In genomic region chr10:80760914-80761371, GRCh38 we compare ENCODE assay signal across 21 cellular contexts.
DNase-seq lines count a peak whose midpoint lies in the region; ATAC-seq and TF ChIP-seq lines count a peak whose summit lies in the region.
"Had no signal": no experiment of that assay in that cellular context is flagged by ENCODE, and none has a peak within 500 bp of the region (broad histone marks: within the 10 kb centered on the region; RNA-seq: fewer than 3 reads in every experiment).

No MANE protein-coding gene starts in this region.

- H3K27ac ChIP-seq in OCI-LY3 (ENCODE audit: low read length) = peak overlapping the region; percentile 58
- no peak overlapping the region for H3K27ac ChIP-seq in RWPE1
- no peak overlapping the region for H3K27ac ChIP-seq in mesenchymal stem cell (ENCODE audit: low read length, poor library complexity, severe bottlenecking)
- H3K27ac ChIP-seq: neutrophil, suprapubic skin, vagina had no signal

- H3K79me2 ChIP-seq in OCI-LY3 (ENCODE audit: low read length) = no peaks in the 10 kb centered on the region

- no peak overlapping the region for H2AK5ac ChIP-seq in mesenchymal stem cell (ENCODE audit: low read length, severe bottlenecking)

- H3K4me1 ChIP-seq in OCI-LY3 (ENCODE audit: low read length) (peaks cover 19% of the 10 kb centered on the region), mesenchymal stem cell (ENCODE audit: control insufficient read depth, insufficient read depth, low read depth, low read length) (no peaks in the 10 kb centered on the region)
- H3K4me1 ChIP-seq: suprapubic skin, vagina had no signal

- in situ Hi-C loops in GM13977 (cut with MboI; ENCODE audit: low pct_unique_long_range_greater_than_20kb, low sequenced_read_pairs, unreplicated experiment) = no loop called here

- peak; percentile 7 for DNase-seq in GM13977 (ENCODE audit: low spot score)
- no peak for DNase-seq in HuH-7 (ENCODE audit: low spot score)
- no peak for DNase-seq in RWPE1 (ENCODE audit: low spot score)
- DNase-seq in mesenchymal stem cell = no peak
- DNase-seq: activated CD4-positive, alpha-beta T cell treated with anti-CD3 and anti-CD28 coated beads for 48 hours; activated CD8-positive, alpha-beta memory T cell treated with anti-CD3 and anti-CD28 coated beads, Interleukin-2, amount 50 U/mL, for 4 hours; activated gamma-delta T cell treated with Interleukin-2 at 50 U/mL for 16 hours; CD4-positive, alpha-beta memory T cell; DMS79; foreskin fibroblast; H7; NCI-H1105 treated with DMSO at 0.1 percent for 48 hours; NCI-H524 treated with DMSO at 0.1 percent for 48 hours; stimulated activated CD4-positive, alpha-beta T cell treated with anti-CD3 and anti-CD28 coated beads, Interleukin-12 subunit alpha, Interleukin-12 subunit beta, amount 100 ng/mL, for 4 hours had no signal

- TF ChIP-seq CTCF in GM13977 (IDR thresholded peaks at IDR 0.05; ENCODE audit: extremely low read depth, insufficient read depth, missing control alignments) = no peak
- TF ChIP-seq CTCF in OCI-LY3 (IDR thresholded peaks at IDR 0.05; ENCODE audit: low read depth, low read length) = no peak
- TF ChIP-seq CTCF in RWPE1 (conservative IDR thresholded peaks at IDR 0.05; ENCODE audit: low read depth) = no peak

- H3K9ac ChIP-seq in OCI-LY3 (ENCODE audit: low read length) (no peak overlapping the region), mesenchymal stem cell (ENCODE audit: low read length) (no peak overlapping the region)

- no peak overlapping the region for H4K91ac ChIP-seq in mesenchymal stem cell (ENCODE audit: low read length)

- ATAC-seq in GM21360 (IDR thresholded peaks at IDR 0.05; ENCODE audit: unreplicated experiment) (peak; percentile 70), HG02938 (IDR thresholded peaks at IDR 0.05; ENCODE audit: unreplicated experiment) (peak; percentile 50), GM19452 (IDR thresholded peaks at IDR 0.05; ENCODE audit: unreplicated experiment) (no peak)

- H2BK12ac ChIP-seq in mesenchymal stem cell (ENCODE audit: low read length in 2 of 2) = no peak overlapping the region

- CTCF ChIA-PET in RWPE1 (lab: Yijun Ruan, JAX) = interaction anchor here (0.5 kb wide), 1 partner anchor 144 kb away, joined by 5 read pairs; no protein-coding TSS in a partner anchor

- H3K14ac ChIP-seq in mesenchymal stem cell (ENCODE audit: low read length in 2 of 2) = no peak overlapping the region

- H3K23ac ChIP-seq in mesenchymal stem cell (ENCODE audit: low read length in 2 of 2) = no peak overlapping the region

- H4K8ac ChIP-seq in mesenchymal stem cell (ENCODE audit: low read length) = no peak overlapping the region

- no peaks in the 10 kb centered on the region for H3K36me3 ChIP-seq in OCI-LY3 (replicated peaks; ENCODE audit: low read depth, low read length)
- H3K36me3 ChIP-seq in mesenchymal stem cell (ENCODE audit: control insufficient read depth in 1 of 2, insufficient read depth in 2 of 2, low read depth in 1 of 2, low read length in 2 of 2) = no peaks in the 10 kb centered on the region
- H3K36me3 ChIP-seq: neutrophil, suprapubic skin, vagina had no signal

- H2AFZ ChIP-seq in OCI-LY3 (ENCODE audit: low read depth, low read length) (no peak overlapping the region), mesenchymal stem cell (ENCODE audit: low read depth, low read length) (no peak overlapping the region)

- H3K9me3 ChIP-seq in OCI-LY3 (ENCODE audit: insufficient read depth, low read length) = no peaks in the 10 kb centered on the region
- H3K9me3 ChIP-seq in mesenchymal stem cell (ENCODE audit: control insufficient read depth, low read length) = no peaks in the 10 kb centered on the region
- H3K9me3 ChIP-seq: neutrophil, suprapubic skin, vagina had no signal

- no peaks in the 10 kb centered on the region for H4K20me1 ChIP-seq in OCI-LY3 (ENCODE audit: insufficient read depth, low read length)

- no peak overlapping the region for H2BK5ac ChIP-seq in mesenchymal stem cell (ENCODE audit: low read depth, low read length, poor library complexity, severe bottlenecking)

- no peak overlapping the region for H3K4ac ChIP-seq in mesenchymal stem cell (ENCODE audit: low read depth in 1 of 2, low read length in 2 of 2)

- H3K27me3 ChIP-seq in OCI-LY3 (ENCODE audit: low read depth, low read length) = no peaks in the 10 kb centered on the region
- H3K27me3 ChIP-seq in mesenchymal stem cell (ENCODE audit: control insufficient read depth in 1 of 2, insufficient read depth in 1 of 2, low read length in 2 of 2) = no peaks in the 10 kb centered on the region
- H3K27me3 ChIP-seq: neutrophil, suprapubic skin, vagina had no signal

- H2BK15ac ChIP-seq in mesenchymal stem cell (ENCODE audit: low read depth, poor library complexity, severe bottlenecking) = no peak overlapping the region

- H3K4me3 ChIP-seq in OCI-LY3 (ENCODE audit: low read length) (peak overlapping the region; percentile 26; the same call in 1 of the 2 replicates), mesenchymal stem cell (ENCODE audit: insufficient read depth in 1 of 2, low read depth in 1 of 2, low read length in 2 of 2) (no peak overlapping the region)
- H3K4me3 ChIP-seq: suprapubic skin, vagina had no signal

- WGBS in mesenchymal stem cell = 86% methylated on average over 1 of the region's 2 CpGs

- POLR2A ChIA-PET in RWPE1 (lab: Yijun Ruan, JAX; ENCODE audit: low non-redundant PET) = no interaction called here

- peak overlapping the region; percentile 43 for H3K4me2 ChIP-seq in OCI-LY3 (ENCODE audit: low read length)
- H3K4me2 ChIP-seq in mesenchymal stem cell (ENCODE audit: low read length, poor library complexity, severe bottlenecking) = no peak overlapping the region

- no peaks in the 10 kb centered on the region for H3K79me1 ChIP-seq in mesenchymal stem cell (replicated peaks; ENCODE audit: low read length, poor library complexity, severe bottlenecking)

- H3K18ac ChIP-seq in mesenchymal stem cell (ENCODE audit: low read depth in 1 of 2, low read length in 2 of 2) = no peak overlapping the region

- no peak overlapping the region for H2BK120ac ChIP-seq in mesenchymal stem cell (ENCODE audit: low read depth, low read length)
